Comparison of ENCODE assay signal across 1 cellular context in genomic region chr17:68777243-68777855, GRCh38.
TF ChIP-seq lines count a peak whose summit lies in the region.

No MANE protein-coding gene starts in this region.

TF ChIP-seq in HCT116, 20 proteins besides CTCF, POLR2A, EP300 and RAD21 (continued from another document):
- TF ChIP-seq ELF1 (IDR thresholded peaks at IDR 0.05; ENCODE audit: borderline replicate concordance, low read depth): no peak
- no peak for TF ChIP-seq FOSL1 (IDR thresholded peaks at IDR 0.05; ENCODE audit: low read depth)
- no peak for TF ChIP-seq ZFX (IDR thresholded peaks at IDR 0.05)
- TF ChIP-seq YY1 (IDR thresholded peaks at IDR 0.05; ENCODE audit: extremely low read depth, insufficient replicate concordance, low read depth, low read length): no peak
- no peak for TF ChIP-seq ZNF274 (IDR thresholded peaks at IDR 0.05; ENCODE audit: low read depth, low read length)
- TF ChIP-seq SIN3A (IDR thresholded peaks at IDR 0.05; ENCODE audit: low read depth): no peak
- no peak for TF ChIP-seq ZBTB33 (IDR thresholded peaks at IDR 0.05; ENCODE audit: extremely low read depth, insufficient replicate concordance, low read length)
- no peak for TF ChIP-seq CEBPB (IDR thresholded peaks at IDR 0.05; ENCODE audit: low read depth)
- no peak for TF ChIP-seq JUND (IDR thresholded peaks at IDR 0.05)
